Comparison of ENCODE assay signal across 18 cellular contexts in the genomic region with DNA sequence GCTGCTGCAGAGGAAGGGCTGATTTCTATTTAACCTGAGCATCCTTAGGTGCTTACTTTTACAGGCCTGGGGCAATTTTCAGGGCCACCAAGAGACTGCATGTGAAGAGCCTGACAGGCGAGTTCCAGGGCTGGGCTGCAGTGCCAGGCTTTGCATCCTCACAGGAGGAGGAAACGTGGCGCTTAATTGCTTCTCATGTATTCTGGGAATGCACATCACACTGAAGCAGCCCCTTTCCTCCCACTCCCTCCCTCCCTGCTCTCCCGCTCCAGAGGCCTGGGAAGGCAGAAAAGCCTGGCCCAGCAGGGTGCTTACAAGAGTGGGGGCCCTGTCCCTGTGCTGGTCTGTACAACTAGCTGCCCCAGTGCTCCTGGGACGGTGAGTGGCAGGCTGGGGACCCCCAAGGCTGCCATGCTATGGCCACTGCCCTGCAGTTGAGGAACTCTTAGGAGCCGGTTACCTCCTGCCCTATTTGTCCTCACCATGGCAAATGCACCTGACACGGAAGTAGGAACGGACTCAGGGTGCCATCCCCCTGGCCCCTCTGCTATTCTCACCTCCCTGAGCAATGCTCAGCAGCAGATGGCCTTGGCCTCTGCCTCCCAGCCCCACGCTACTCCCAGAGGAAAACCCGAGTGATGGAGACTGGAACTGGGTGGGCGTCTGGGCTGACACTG.
DNase-seq lines count a peak whose midpoint lies in the region; ATAC-seq and TF ChIP-seq lines count a peak whose summit lies in the region.
"Had no signal": no experiment of that assay in that cellular context is flagged by ENCODE, and none has a peak within 500 bp of the region (broad histone marks: within the 10 kb centered on the region; RNA-seq: fewer than 3 reads in every experiment).

No MANE protein-coding gene starts in this region.

- peak; percentile 36 to 38 for DNase-seq in NCI-H187 (lab: John Stamatoyannopoulos, UW)
- DNase-seq in NCI-H187 treated with DMSO at 0.1 percent for 48 hours (lab: John Stamatoyannopoulos, UW), result no peak
- peak; percentile 36 for DNase-seq in NCI-H1694 treated with DMSO at 0.1 percent for 48 hours (lab: John Stamatoyannopoulos, UW)
- DNase-seq in posterior vena cava (ENCODE audit: low spot score), result peak; percentile 67
- DNase-seq in GM10266 (ENCODE audit: extremely low spot score), result no peak
- DNase-seq in transverse colon, result no peak
- DNase-seq: activated CD4-positive, CD25-positive, alpha-beta regulatory T cell treated with anti-CD3 and anti-CD28 coated beads, Interleukin-2, amount 50 U/mL, for 72 hours; activated CD8-positive, alpha-beta memory T cell treated with anti-CD3 and anti-CD28 coated beads, Interleukin-2, amount 50 U/mL, for 48 hours; activated naive CD4-positive, alpha-beta T cell; CD4-positive, alpha-beta memory T cell; KBM-7; NCI-H1930 had no signal

- ATAC-seq in GM18909 (IDR thresholded peaks at IDR 0.05; ENCODE audit: poor library complexity, unreplicated experiment), result no peak
- ATAC-seq: psoas muscle had no signal

- no peaks in the 10 kb centered on the region for H3K36me3 ChIP-seq in transverse colon
- H3K36me3 ChIP-seq: suprapubic skin had no signal

- no peaks in the 10 kb centered on the region for H3K27me3 ChIP-seq in transverse colon
- H3K27me3 ChIP-seq: hepatocyte, suprapubic skin had no signal

- intact Hi-C loops in posterior vena cava (cut with DNase I), result no loop called here
- intact Hi-C loops in transverse colon (cut with DNase I; ENCODE audit: low total_unique reads), result no loop called here

- H3K27ac ChIP-seq in VCaP (peak overlapping the region; percentile 36), transverse colon (no peak overlapping the region)
- H3K27ac ChIP-seq: A549, hepatocyte, psoas muscle, suprapubic skin had no signal

- in situ Hi-C loops in transverse colon (cut with MboI; ENCODE audit: low pct_ligation_motif_present in 1 of 4, low pct_unique_long_range_greater_than_20kb in 1 of 4, low sequenced_read_pairs in 3 of 4), result no loop called here

- no peaks in the 10 kb centered on the region for H3K4me1 ChIP-seq in transverse colon
- H3K4me1 ChIP-seq: A549, psoas muscle, suprapubic skin had no signal

- no peaks in the 10 kb centered on the region for H3K9me3 ChIP-seq in transverse colon
- H3K9me3 ChIP-seq: A549, psoas muscle, suprapubic skin had no signal

- TF ChIP-seq CTCF in VCaP (conservative IDR thresholded peaks at IDR 0.05) (no peak), GM10266 (IDR thresholded peaks at IDR 0.05; ENCODE audit: control insufficient read depth, insufficient read depth, low read depth, missing control alignments) (no peak), transverse colon (IDR thresholded peaks at IDR 0.05) (no peak)

- no peak for TF ChIP-seq POLR2A in transverse colon (IDR thresholded peaks at IDR 0.05)

- 86% methylated on average over 11 of the region's 11 CpGs; no CpG with 5 or more reads in 1 of the 2 donors for WGBS in transverse colon (ENCODE audit: low coverage in 1 of 2), 2 donors

- TF ChIP-seq EP300 in transverse colon (IDR thresholded peaks at IDR 0.05; ENCODE audit: low read depth), result no peak

- H3K4me3 ChIP-seq in transverse colon, result no peak overlapping the region
- H3K4me3 ChIP-seq: A549, hepatocyte, psoas muscle, suprapubic skin had no signal

Comparison
In these comparisons a context has a peak if more than half of its experiments do, and no peak if none do; other contexts are left out.
1. DNase-seq: peak in NCI-H187 (2 of 2), NCI-H1694 treated with DMSO at 0.1 percent for 48 hours (single experiment) and posterior vena cava (single experiment); none in NCI-H187 treated with DMSO at 0.1 percent for 48 hours (single experiment), GM10266 (single experiment) and transverse colon (single experiment).